ENCODE assay signal across 8 cellular contexts in genomic region chr1:117895482-117896114, GRCh38. TPM values are rescaled to one million over a fixed set of nuclear protein-coding genes. Genes with fewer than 3 reads are reported as not detected.
A peak's percentile ranks its signal among the peaks of the same experiment; 100 is the strongest.
DNase-seq lines count a peak whose midpoint lies in the region; ATAC-seq, FAIRE-seq and TF ChIP-seq lines count a peak whose summit lies in the region.

No MANE protein-coding gene starts in this region.

- peak; percentile 82 for TF ChIP-seq CTCF in activated CD8-positive, alpha-beta T cell treated with anti-CD3 and anti-CD28 coated beads for 36 hours (IDR thresholded peaks at IDR 0.05)

- H3K9me3 ChIP-seq in naive thymus-derived CD4-positive, alpha-beta T cell (ENCODE audit: control insufficient read depth in 2 of 3, low read length in 3 of 3) = no peaks in the 10 kb centered on the region

- intact Hi-C loops in activated CD8-positive, alpha-beta T cell treated with anti-CD3 and anti-CD28 coated beads for 36 hours (cut with micrococcal nuclease) = loop anchor here (10.0 kb wide), 1 partner anchor 361 kb away; no protein-coding TSS in a partner anchor
- intact Hi-C loops in naive thymus-derived CD4-positive, alpha-beta T cell (cut with micrococcal nuclease) = loop anchor here (1.0 to 10.0 kb wide), 8 partner anchors 11 to 827 kb away; partner anchors contain the start of genes GDAP2 (in 1 of the 2), TRIM45 (in 1 of the 2) and WDR3 (in 1 of the 2)

- no peaks in the 10 kb centered on the region for H3K4me1 ChIP-seq in naive thymus-derived CD4-positive, alpha-beta T cell (ENCODE audit: control insufficient read depth in 2 of 2, insufficient read depth in 2 of 2, low read length in 2 of 2)

- no peak overlapping the region for H3K4me3 Mint-ChIP-seq in activated CD8-positive, alpha-beta T cell treated with anti-CD3 and anti-CD28 coated beads for 36 hours
- no peak overlapping the region for H3K4me3 Mint-ChIP-seq in naive thymus-derived CD4-positive, alpha-beta T cell

- no peaks in the 10 kb centered on the region for H3K27me3 Mint-ChIP-seq in activated CD8-positive, alpha-beta T cell treated with anti-CD3 and anti-CD28 coated beads for 36 hours
- H3K27me3 Mint-ChIP-seq in naive thymus-derived CD4-positive, alpha-beta T cell = no peaks in the 10 kb centered on the region

- H3K4me1 Mint-ChIP-seq in activated CD8-positive, alpha-beta T cell treated with anti-CD3 and anti-CD28 coated beads for 36 hours (ENCODE audit: low read depth) = peaks cover 2% of the 10 kb centered on the region
- peaks cover 0 to 5% (median 3%) of the 10 kb centered on the region in 7 donors for H3K4me1 Mint-ChIP-seq in naive thymus-derived CD4-positive, alpha-beta T cell

- H3K27me3 ChIP-seq in naive thymus-derived CD4-positive, alpha-beta T cell (ENCODE audit: control insufficient read depth in 2 of 2, insufficient read depth in 2 of 2, low read length in 2 of 2) = no peaks in the 10 kb centered on the region

- FAIRE-seq in endometrium (lab: Jason Lieb, UNC) = peak; percentile 78

- H3K9me3 Mint-ChIP-seq in activated CD8-positive, alpha-beta T cell treated with anti-CD3 and anti-CD28 coated beads for 36 hours = no peaks in the 10 kb centered on the region
- no peaks in the 10 kb centered on the region for H3K9me3 Mint-ChIP-seq in naive thymus-derived CD4-positive, alpha-beta T cell

- POLR2A ChIA-PET in activated CD8-positive, alpha-beta T cell treated with anti-CD3 and anti-CD28 coated beads for 36 hours (lab: Charles Lee) = interaction anchor here (0.6 kb wide), 1 partner anchor 383 kb away, joined by 3 read pairs; no protein-coding TSS in a partner anchor
- POLR2A ChIA-PET in naive thymus-derived CD4-positive, alpha-beta T cell (lab: Charles Lee) = no interaction called here

- no peak overlapping the region for H3K4me3 ChIP-seq in naive thymus-derived CD4-positive, alpha-beta T cell (ENCODE audit: low read length)

- peaks cover 13% of the 10 kb centered on the region for H3K36me3 Mint-ChIP-seq in activated CD8-positive, alpha-beta T cell treated with anti-CD3 and anti-CD28 coated beads for 36 hours (ENCODE audit: low read depth)
- H3K36me3 Mint-ChIP-seq in naive thymus-derived CD4-positive, alpha-beta T cell = peaks cover 4 to 36% (median 14%) of the 10 kb centered on the region in 5 donors

- CTCF ChIA-PET in activated CD8-positive, alpha-beta T cell treated with anti-CD3 and anti-CD28 coated beads for 36 hours (lab: Charles Lee) = interaction anchor here (0.6 to 5.1 kb wide), 33 partner anchors 10 to 1913 kb away, joined by 3 to 46 read pairs (median 4); partner anchors contain the start of genes GDAP2 and WDR3
- CTCF ChIA-PET in naive thymus-derived CD4-positive, alpha-beta T cell (lab: Charles Lee) = interaction anchor here (0.6 to 2.1 kb wide), 5 partner anchors 14 to 1299 kb away, joined by 3 to 16 read pairs (median 4); no protein-coding TSS in a partner anchor

- ATAC-seq in GM21390 (IDR thresholded peaks at IDR 0.05; ENCODE audit: unreplicated experiment) = peak; percentile 75
- peak; percentile 88 for ATAC-seq in activated CD8-positive, alpha-beta T cell treated with anti-CD3 and anti-CD28 coated beads for 36 hours
- peak; percentile 65 for ATAC-seq in naive thymus-derived CD4-positive, alpha-beta T cell
- peak; percentile 85 for ATAC-seq in stimulated activated naive CD8-positive, alpha-beta T cell treated with anti-CD3 and anti-CD28 coated beads, Interleukin-15, Interleukin-2, amounts not matched to agents 100 U/mL and 50 U/mL, for 24 hours

- H3K36me3 ChIP-seq in naive thymus-derived CD4-positive, alpha-beta T cell (ENCODE audit: control insufficient read depth in 2 of 3, insufficient read depth in 3 of 3, low read length in 3 of 3) = peaks cover 0 to 49% (median 8%) of the 10 kb centered on the region in 3 experiments

- H3K27ac Mint-ChIP-seq in activated CD8-positive, alpha-beta T cell treated with anti-CD3 and anti-CD28 coated beads for 36 hours = no peak overlapping the region
- peak overlapping the region in 1 of 9 donors; percentile 46 for H3K27ac Mint-ChIP-seq in naive thymus-derived CD4-positive, alpha-beta T cell

- DNase-seq in DMS153 treated with DMSO at 0.1 percent for 48 hours (lab: John Stamatoyannopoulos, UW; ENCODE audit: unreplicated experiment) (peak; percentile 40), HS-27A (ENCODE audit: low read depth) (peak; percentile 79), NCI-H82 (lab: John Stamatoyannopoulos, UW) (peak; percentile 85)
- DNase-seq in activated CD8-positive, alpha-beta T cell treated with anti-CD3 and anti-CD28 coated beads for 36 hours = peak; percentile 85
- peak; percentile 12 to 59 (median 47) for DNase-seq in naive thymus-derived CD4-positive, alpha-beta T cell
- DNase-seq in stimulated activated naive CD8-positive, alpha-beta T cell treated with anti-CD3 and anti-CD28 coated beads, Interleukin-15, Interleukin-2, amounts not matched to agents 100 U/mL and 50 U/mL, for 24 hours = peak; percentile 70

- no peak overlapping the region for H3K27ac ChIP-seq in naive thymus-derived CD4-positive, alpha-beta T cell (ENCODE audit: low read depth, low read length)

RNA-seq across cellular contexts. Expression of gene GDAP2, which starts 33.8 kb away (rescaled TPM):
- 10 to 100 TPM; 18.5 to 20.4 TPM for total RNA-seq in activated CD8-positive, alpha-beta T cell treated with anti-CD3 and anti-CD28 coated beads for 36 hours
- 10 to 100 TPM; 22.3 to 31.2 (median 25.2) TPM for total RNA-seq in naive thymus-derived CD4-positive, alpha-beta T cell
- 10 to 100 TPM in 1 of 2 donors, 1 to 10 TPM in 1; 9.7 to 12.7 TPM for polyA plus RNA-seq in naive thymus-derived CD4-positive, alpha-beta T cell

RNA-seq across cellular contexts. Expression of gene WDR3, which starts 33.9 kb away (rescaled TPM):
- total RNA-seq in activated CD8-positive, alpha-beta T cell treated with anti-CD3 and anti-CD28 coated beads for 36 hours = 10 to 100 TPM; 61.6 to 63.0 TPM
- 10 to 100 TPM; 12.2 to 34.6 (median 30.0) TPM for total RNA-seq in naive thymus-derived CD4-positive, alpha-beta T cell
- polyA plus RNA-seq in naive thymus-derived CD4-positive, alpha-beta T cell = 10 to 100 TPM; 28.8 to 53.9 TPM
